8 cellular contexts compared by ENCODE assay signal in genomic region chr1:248838357-248839167, GRCh38. TPM values are rescaled to one million over a fixed set of nuclear protein-coding genes. Genes with fewer than 3 reads are reported as not detected.
DNase-seq lines count a peak whose midpoint lies in the region; FAIRE-seq and TF ChIP-seq lines count a peak whose summit lies in the region.

No MANE protein-coding gene starts in this region.

- DNase-seq in H54 (ENCODE audit: insufficient read length, low spot score), result peak; percentile 65
- peak; percentile 87 for DNase-seq in LoVo (ENCODE audit: low spot score)
- DNase-seq in SHP77 treated with DMSO at 0.1 percent for 48 hours (lab: John Stamatoyannopoulos, UW), result peak; percentile 61
- peak; percentile 87 for DNase-seq in activated naive CD4-positive, alpha-beta T cell treated with Interleukin-2 at 50 U/mL for 16 hours
- peak; percentile 79 to 80 for DNase-seq in frontal cortex (ENCODE audit: low spot score in 2 of 2)
- peak; percentile 93 for DNase-seq in superior temporal gyrus (ENCODE audit: extremely low spot score)

- TF ChIP-seq POLR2A in H54 (IDR thresholded peaks at IDR 0.05; ENCODE audit: low read depth, low read length), result peak; percentile 83

- peak overlapping the region; percentile 81 to 93 for H3K4me3 ChIP-seq in neutrophil (ENCODE audit: low read depth in 1 of 2, low read length in 1 of 2)

- FAIRE-seq in G401.6 (lab: Jason Lieb, UNC) (peak; percentile 21), H54 (lab: Jason Lieb, UNC) (no peak), frontal cortex (lab: Jason Lieb, UNC) (no peak)

- H3K4me1 ChIP-seq in neutrophil (ENCODE audit: control insufficient read depth in 1 of 2, insufficient read depth in 1 of 2, low read depth in 1 of 2, low read length in 1 of 2), result peaks cover 25 to 36% of the 10 kb centered on the region in 2 experiments

- H3K36me3 ChIP-seq in neutrophil, result peaks cover 7% of the 10 kb centered on the region

- H3K9me3 ChIP-seq in neutrophil, result no peaks in the 10 kb centered on the region

- TF ChIP-seq CTCF in neutrophil (IDR thresholded peaks at IDR 0.05), result peak; percentile 48

- H3K27ac ChIP-seq in neutrophil, result peak overlapping the region; percentile 99

- H3K27me3 ChIP-seq in neutrophil, result no peaks in the 10 kb centered on the region

RNA-seq across cellular contexts. Expression of gene ZNF672, which starts 0.5 kb away (rescaled TPM):
- total RNA-seq in frontal cortex, result 14.7 TPM

RNA-seq across cellular contexts. Expression of gene SH3BP5L, which starts 12.8 kb away (rescaled TPM):
- total RNA-seq in frontal cortex, result 31.4 TPM

RNA-seq across cellular contexts. Expression of gene ZNF692, which starts 20.3 kb away (rescaled TPM):
- total RNA-seq in frontal cortex, result 19.6 TPM

Comparison
In these comparisons a context has a peak if more than half of its experiments do, and no peak if none do; other contexts are left out.
1. Peak in every context shown above with its lines: DNase-seq, H3K4me3 ChIP-seq and H3K27ac ChIP-seq.